ENCODE assay signal across 15 cellular contexts in genomic region chr15:63040954-63041353, GRCh38. TPM values are rescaled to one million over a fixed set of nuclear protein-coding genes. Genes with fewer than 3 reads are reported as not detected.
DNase-seq lines count a peak whose midpoint lies in the region; ATAC-seq and TF ChIP-seq lines count a peak whose summit lies in the region.
"Had no signal": no experiment of that assay in that cellular context is flagged by ENCODE, and none has a peak within 500 bp of the region (broad histone marks: within the 10 kb centered on the region; RNA-seq: fewer than 3 reads in every experiment).

No MANE protein-coding gene starts in this region.

- no peak for TF ChIP-seq CTCF in Panc1 (IDR thresholded peaks at IDR 0.05)
- no peak for TF ChIP-seq CTCF in mesothelial cell of epicardium (IDR thresholded peaks at IDR 0.05; ENCODE audit: unreplicated experiment)
- TF ChIP-seq CTCF in thoracic aorta (IDR thresholded peaks at IDR 0.05) = no peak

- H3K9me3 ChIP-seq in Panc1 (ENCODE audit: control insufficient read depth, insufficient read depth, low read depth, low read length) = no peaks in the 10 kb centered on the region
- H3K9me3 ChIP-seq in thoracic aorta = no peaks in the 10 kb centered on the region

- in situ Hi-C loops in Panc1 (cut with HindIII; ENCODE audit: low pct_unique_long_range_greater_than_20kb, low sequenced_read_pairs) = no loop called here

- ATAC-seq in Panc1 (no peak), thoracic aorta (ENCODE audit: insufficient number of reproducible peaks, low FRiP score, low read depth) (no peak), HG02623 (IDR thresholded peaks at IDR 0.05; ENCODE audit: unreplicated experiment) (no peak)
- ATAC-seq: activated CD8-positive, alpha-beta T cell treated with anti-CD3 and anti-CD28 coated beads for 36 hours had no signal

- H3K27me3 Mint-ChIP-seq in mesothelial cell of epicardium (ENCODE audit: low read depth) = peaks cover 1% of the 10 kb centered on the region

- H3K9me3 Mint-ChIP-seq in mesothelial cell of epicardium = no peaks in the 10 kb centered on the region
- H3K9me3 Mint-ChIP-seq: activated CD8-positive, alpha-beta T cell treated with anti-CD3 and anti-CD28 coated beads for 36 hours; stimulated activated naive CD8-positive, alpha-beta T cell treated with anti-CD3 and anti-CD28 coated beads, Interleukin-15, Interleukin-2, amounts not matched to agents 100 ng/mL and 50 ng/mL, for 24 hours had no signal

- H3K27me3 ChIP-seq in Panc1 (ENCODE audit: control insufficient read depth, insufficient read depth, low read length) = no peaks in the 10 kb centered on the region
- no peaks in the 10 kb centered on the region for H3K27me3 ChIP-seq in thoracic aorta (replicated peaks; ENCODE audit: insufficient read depth)

- H3K4me1 ChIP-seq in Panc1 (ENCODE audit: control insufficient read depth, insufficient read depth, low read length) = peaks cover 33% of the 10 kb centered on the region
- peaks cover 7 to 12% of the 10 kb centered on the region in 2 donors for H3K4me1 ChIP-seq in thoracic aorta (ENCODE audit: control insufficient read depth in 1 of 2, low read depth in 2 of 2)

- intact Hi-C loops in Panc1 (cut with micrococcal nuclease; ENCODE audit: unreplicated experiment) = loop anchor here (10.0 kb wide), 1 partner anchor 114 kb away; the partner anchor contains the start of gene RPS27L

- H3K4me3 ChIP-seq in Panc1 (ENCODE audit: low read depth in 2 of 2, low read length in 2 of 2) (no peak overlapping the region), thoracic aorta (peak overlapping the region; percentile 83)

- CTCF ChIA-PET in Panc1 (lab: Charles Lee) = no interaction called here

- peak overlapping the region; percentile 74; the same call in 1 of the 2 replicates for H3K27ac ChIP-seq in Panc1 (ENCODE audit: low read length)
- H3K27ac ChIP-seq in epithelial cell of prostate = peak overlapping the region; percentile 24
- H3K27ac ChIP-seq in thoracic aorta = peak overlapping the region; percentile 96 to 98
- H3K27ac ChIP-seq: HL-60 had no signal

- H3K36me3 Mint-ChIP-seq in mesothelial cell of epicardium = peaks cover 3% of the 10 kb centered on the region

- peak overlapping the region; percentile 87 for H3K27ac Mint-ChIP-seq in mesothelial cell of epicardium
- H3K27ac Mint-ChIP-seq: activated CD8-positive, alpha-beta T cell treated with anti-CD3 and anti-CD28 coated beads for 36 hours; CD14-positive monocyte; stimulated activated naive CD8-positive, alpha-beta T cell treated with anti-CD3 and anti-CD28 coated beads, Interleukin-15, Interleukin-2, amounts not matched to agents 100 ng/mL and 50 ng/mL, for 24 hours had no signal

- BruUV-seq in Panc1 (replicated peaks; lab: Mats Ljungman, UMichigan) = no TSS peak

- POLR2A ChIA-PET in Panc1 (lab: Charles Lee) = no interaction called here

- H3K4me1 Mint-ChIP-seq in mesothelial cell of epicardium = peaks cover 50% of the 10 kb centered on the region

- H3K36me3 ChIP-seq in Panc1 (ENCODE audit: control insufficient read depth, insufficient read depth, low read length) = no peaks in the 10 kb centered on the region; the same call in 1 of the 2 replicates
- peaks cover 6% of the 10 kb centered on the region for H3K36me3 ChIP-seq in thoracic aorta

- no peak for DNase-seq in Panc1 (ENCODE audit: low read depth, low spot score)
- no peak for DNase-seq in epithelial cell of prostate (ENCODE audit: low read depth, low spot score)
- DNase-seq in mesothelial cell of epicardium (ENCODE audit: low spot score in 2 of 2, unreplicated experiment in 2 of 2) = no peak
- no peak for DNase-seq in thoracic aorta (ENCODE audit: low spot score)
- DNase-seq in NCI-H2081 (lab: John Stamatoyannopoulos, UW) = no peak
- no peak for DNase-seq in putamen (ENCODE audit: low spot score)
- no peak for DNase-seq in epidermal melanocyte (ENCODE audit: insufficient read length, low spot score)
- DNase-seq: activated CD8-positive, alpha-beta T cell treated with anti-CD3 and anti-CD28 coated beads for 36 hours; NCI-H2107; NCI-H82; SHP77 had no signal

- peak overlapping the region; percentile 74 for H3K4me3 Mint-ChIP-seq in mesothelial cell of epicardium
- H3K4me3 Mint-ChIP-seq: activated CD8-positive, alpha-beta T cell treated with anti-CD3 and anti-CD28 coated beads for 36 hours; stimulated activated naive CD8-positive, alpha-beta T cell treated with anti-CD3 and anti-CD28 coated beads, Interleukin-15, Interleukin-2, amounts not matched to agents 100 ng/mL and 50 ng/mL, for 24 hours had no signal

RNA-seq across cellular contexts. Expression of gene TPM1, which starts 1.6 kb away (rescaled TPM):
- 298 TPM for total RNA-seq in Panc1 (2021; ENCODE audit: unreplicated experiment)
- polyA plus RNA-seq in Panc1 (2012; ENCODE audit: insufficient read length) = 243 TPM
- 635 to 667 TPM (median 659 TPM) in 3 replicates for total RNA-seq in mesothelial cell of epicardium
- total RNA-seq in thoracic aorta = 1,000 to 10,000 TPM in 1 of 2 donors, 100 to 1,000 TPM in 1; 927 to 1,440 TPM

Comparison
In these comparisons a context has a peak if more than half of its experiments do, and no peak if none do; other contexts are left out.
1. H3K27ac ChIP-seq: peak in every context shown above with its lines; median percentile 97 in thoracic aorta; 74 in Panc1; 24 in epithelial cell of prostate.